ENCODE assay signal across 1 cellular context in the genomic region with DNA sequence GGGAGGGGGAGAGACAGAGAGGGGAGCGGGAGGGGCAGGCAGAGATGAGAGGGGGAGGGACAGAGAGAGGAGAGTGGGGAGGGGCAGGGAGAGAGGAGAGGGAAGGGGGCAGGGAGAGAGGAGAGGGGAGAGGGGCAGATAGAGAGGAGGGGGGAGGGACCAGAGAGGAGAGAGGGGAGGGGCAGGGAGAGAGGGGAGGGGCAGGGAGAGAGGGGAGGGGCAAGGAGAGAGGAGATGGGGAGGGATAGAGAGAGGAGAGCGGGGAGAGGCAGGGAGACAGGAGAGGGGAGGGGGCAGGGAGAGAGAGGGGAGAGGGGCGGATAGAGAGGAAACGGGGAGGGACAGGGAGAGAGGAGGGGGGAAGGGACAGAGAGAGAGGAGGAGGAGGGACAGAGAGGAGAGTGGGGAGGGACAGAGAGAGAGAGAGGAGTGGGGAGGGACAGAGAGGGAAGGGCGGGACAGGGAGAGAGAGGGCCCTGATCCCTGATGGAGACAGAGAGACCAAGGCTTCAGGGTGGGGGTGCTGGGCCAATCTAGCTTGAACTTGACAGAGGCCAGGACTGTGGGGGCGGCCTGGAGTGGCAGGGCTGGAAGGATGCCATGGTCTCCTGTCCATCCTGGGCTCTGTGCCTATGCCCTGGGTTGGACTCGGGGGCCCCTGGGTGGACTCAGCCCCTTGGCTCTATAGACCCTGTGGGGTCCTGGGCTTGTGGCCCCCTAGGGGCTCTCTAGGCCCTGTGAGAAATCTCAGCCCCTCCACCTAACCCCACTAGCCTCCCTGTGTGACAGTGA.
TF ChIP-seq lines count a peak whose summit lies in the region.

No MANE protein-coding gene starts in this region.

TF ChIP-seq in HEK293, 187 proteins besides CTCF, POLR2A, EP300 and RAD21 (continued from another document):
- TF ChIP-seq, protein P1, sequence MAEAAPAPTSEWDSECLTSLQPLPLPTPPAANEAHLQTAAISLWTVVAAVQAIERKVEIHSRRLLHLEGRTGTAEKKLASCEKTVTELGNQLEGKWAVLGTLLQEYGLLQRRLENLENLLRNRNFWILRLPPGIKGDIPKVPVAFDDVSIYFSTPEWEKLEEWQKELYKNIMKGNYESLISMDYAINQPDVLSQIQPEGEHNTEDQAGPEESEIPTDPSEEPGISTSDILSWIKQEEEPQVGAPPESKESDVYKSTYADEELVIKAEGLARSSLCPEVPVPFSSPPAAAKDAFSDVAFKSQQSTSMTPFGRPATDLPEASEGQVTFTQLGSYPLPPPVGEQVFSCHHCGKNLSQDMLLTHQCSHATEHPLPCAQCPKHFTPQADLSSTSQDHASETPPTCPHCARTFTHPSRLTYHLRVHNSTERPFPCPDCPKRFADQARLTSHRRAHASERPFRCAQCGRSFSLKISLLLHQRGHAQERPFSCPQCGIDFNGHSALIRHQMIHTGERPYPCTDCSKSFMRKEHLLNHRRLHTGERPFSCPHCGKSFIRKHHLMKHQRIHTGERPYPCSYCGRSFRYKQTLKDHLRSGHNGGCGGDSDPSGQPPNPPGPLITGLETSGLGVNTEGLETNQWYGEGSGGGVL (tag by site-specific recombination; IDR thresholded peaks at IDR 0.05) = peak; percentile 82
- TF ChIP-seq ZEB2 (tag by site-specific recombination; IDR thresholded peaks at IDR 0.05) (no peak), ZNF785 (tag by site-specific recombination; IDR thresholded peaks at IDR 0.05) (no peak), GLIS2 (tag by site-specific recombination; IDR thresholded peaks at IDR 0.05) (peak; percentile 58; the same call in 1 of the 2 replicates), ZSCAN23 (tag by site-specific recombination; IDR thresholded peaks at IDR 0.05) (0 out of 2 replicates have a peak, but pooled peaks have one; percentile 47), ZNF837 (tag by site-specific recombination; IDR thresholded peaks at IDR 0.05) (no peak), ZNF146 (tag by site-specific recombination; IDR thresholded peaks at IDR 0.05) (no peak), ZNF624 (tag by site-specific recombination; IDR thresholded peaks at IDR 0.05) (no peak), ZNF184 (tag by site-specific recombination; IDR thresholded peaks at IDR 0.05) (no peak), SP7 (tag by site-specific recombination; IDR thresholded peaks at IDR 0.05) (0 out of 2 replicates have a peak, but pooled peaks have one; percentile 30), ZNF660 (tag by site-specific recombination; IDR thresholded peaks at IDR 0.05) (no peak), ZNF366 (tag by site-specific recombination; conservative IDR thresholded peaks at IDR 0.05) (peak; percentile 54; the same call in 1 of the 2 replicates), ZNF391 (tag by site-specific recombination; IDR thresholded peaks at IDR 0.05; ENCODE audit: borderline replicate concordance, low read depth) (no peak), ZSCAN30 (tag by site-specific recombination; IDR thresholded peaks at IDR 0.05) (no peak), ZFP69B (tag by site-specific recombination; IDR thresholded peaks at IDR 0.05) (no peak), ZNF501 (tag by site-specific recombination; IDR thresholded peaks at IDR 0.05) (no peak), ZNF843 (tag by site-specific recombination; IDR thresholded peaks at IDR 0.05) (no peak), ZNF701 (tag by site-specific recombination; IDR thresholded peaks at IDR 0.05) (no peak), ZNF555 (tag by site-specific recombination; conservative IDR thresholded peaks at IDR 0.05) (no peak), EGR2 (tag by site-specific recombination; IDR thresholded peaks at IDR 0.05; ENCODE audit: low read depth) (0 out of 2 replicates have a peak, but pooled peaks have one; percentile 13), SALL2 (tag by site-specific recombination; IDR thresholded peaks at IDR 0.05; ENCODE audit: borderline replicate concordance) (no peak), ZBTB48 (tag by site-specific recombination; IDR thresholded peaks at IDR 0.05) (peak; percentile 61; the same call in 1 of the 2 replicates), ZNF221 (tag by site-specific recombination; IDR thresholded peaks at IDR 0.05; ENCODE audit: borderline replicate concordance) (no peak)
- TF ChIP-seq, protein P2, sequence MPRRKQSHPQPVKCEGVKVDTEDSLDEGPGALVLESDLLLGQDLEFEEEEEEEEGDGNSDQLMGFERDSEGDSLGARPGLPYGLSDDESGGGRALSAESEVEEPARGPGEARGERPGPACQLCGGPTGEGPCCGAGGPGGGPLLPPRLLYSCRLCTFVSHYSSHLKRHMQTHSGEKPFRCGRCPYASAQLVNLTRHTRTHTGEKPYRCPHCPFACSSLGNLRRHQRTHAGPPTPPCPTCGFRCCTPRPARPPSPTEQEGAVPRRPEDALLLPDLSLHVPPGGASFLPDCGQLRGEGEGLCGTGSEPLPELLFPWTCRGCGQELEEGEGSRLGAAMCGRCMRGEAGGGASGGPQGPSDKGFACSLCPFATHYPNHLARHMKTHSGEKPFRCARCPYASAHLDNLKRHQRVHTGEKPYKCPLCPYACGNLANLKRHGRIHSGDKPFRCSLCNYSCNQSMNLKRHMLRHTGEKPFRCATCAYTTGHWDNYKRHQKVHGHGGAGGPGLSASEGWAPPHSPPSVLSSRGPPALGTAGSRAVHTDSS (tag by site-specific recombination; IDR thresholded peaks at IDR 0.05) = no peak
- TF ChIP-seq, protein P3, sequence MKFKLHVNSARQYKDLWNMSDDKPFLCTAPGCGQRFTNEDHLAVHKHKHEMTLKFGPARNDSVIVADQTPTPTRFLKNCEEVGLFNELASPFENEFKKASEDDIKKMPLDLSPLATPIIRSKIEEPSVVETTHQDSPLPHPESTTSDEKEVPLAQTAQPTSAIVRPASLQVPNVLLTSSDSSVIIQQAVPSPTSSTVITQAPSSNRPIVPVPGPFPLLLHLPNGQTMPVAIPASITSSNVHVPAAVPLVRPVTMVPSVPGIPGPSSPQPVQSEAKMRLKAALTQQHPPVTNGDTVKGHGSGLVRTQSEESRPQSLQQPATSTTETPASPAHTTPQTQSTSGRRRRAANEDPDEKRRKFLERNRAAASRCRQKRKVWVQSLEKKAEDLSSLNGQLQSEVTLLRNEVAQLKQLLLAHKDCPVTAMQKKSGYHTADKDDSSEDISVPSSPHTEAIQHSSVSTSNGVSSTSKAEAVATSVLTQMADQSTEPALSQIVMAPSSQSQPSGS (tag by site-specific recombination; IDR thresholded peaks at IDR 0.05; ENCODE audit: low read depth) = no peak
- TF ChIP-seq, protein P4, sequence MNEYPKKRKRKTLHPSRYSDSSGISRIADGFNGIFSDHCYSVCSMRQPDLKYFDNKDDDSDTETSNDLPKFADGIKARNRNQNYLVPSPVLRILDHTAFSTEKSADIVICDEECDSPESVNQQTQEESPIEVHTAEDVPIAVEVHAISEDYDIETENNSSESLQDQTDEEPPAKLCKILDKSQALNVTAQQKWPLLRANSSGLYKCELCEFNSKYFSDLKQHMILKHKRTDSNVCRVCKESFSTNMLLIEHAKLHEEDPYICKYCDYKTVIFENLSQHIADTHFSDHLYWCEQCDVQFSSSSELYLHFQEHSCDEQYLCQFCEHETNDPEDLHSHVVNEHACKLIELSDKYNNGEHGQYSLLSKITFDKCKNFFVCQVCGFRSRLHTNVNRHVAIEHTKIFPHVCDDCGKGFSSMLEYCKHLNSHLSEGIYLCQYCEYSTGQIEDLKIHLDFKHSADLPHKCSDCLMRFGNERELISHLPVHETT (tag by site-specific recombination; IDR thresholded peaks at IDR 0.05) = no peak
- TF ChIP-seq, protein P5, sequence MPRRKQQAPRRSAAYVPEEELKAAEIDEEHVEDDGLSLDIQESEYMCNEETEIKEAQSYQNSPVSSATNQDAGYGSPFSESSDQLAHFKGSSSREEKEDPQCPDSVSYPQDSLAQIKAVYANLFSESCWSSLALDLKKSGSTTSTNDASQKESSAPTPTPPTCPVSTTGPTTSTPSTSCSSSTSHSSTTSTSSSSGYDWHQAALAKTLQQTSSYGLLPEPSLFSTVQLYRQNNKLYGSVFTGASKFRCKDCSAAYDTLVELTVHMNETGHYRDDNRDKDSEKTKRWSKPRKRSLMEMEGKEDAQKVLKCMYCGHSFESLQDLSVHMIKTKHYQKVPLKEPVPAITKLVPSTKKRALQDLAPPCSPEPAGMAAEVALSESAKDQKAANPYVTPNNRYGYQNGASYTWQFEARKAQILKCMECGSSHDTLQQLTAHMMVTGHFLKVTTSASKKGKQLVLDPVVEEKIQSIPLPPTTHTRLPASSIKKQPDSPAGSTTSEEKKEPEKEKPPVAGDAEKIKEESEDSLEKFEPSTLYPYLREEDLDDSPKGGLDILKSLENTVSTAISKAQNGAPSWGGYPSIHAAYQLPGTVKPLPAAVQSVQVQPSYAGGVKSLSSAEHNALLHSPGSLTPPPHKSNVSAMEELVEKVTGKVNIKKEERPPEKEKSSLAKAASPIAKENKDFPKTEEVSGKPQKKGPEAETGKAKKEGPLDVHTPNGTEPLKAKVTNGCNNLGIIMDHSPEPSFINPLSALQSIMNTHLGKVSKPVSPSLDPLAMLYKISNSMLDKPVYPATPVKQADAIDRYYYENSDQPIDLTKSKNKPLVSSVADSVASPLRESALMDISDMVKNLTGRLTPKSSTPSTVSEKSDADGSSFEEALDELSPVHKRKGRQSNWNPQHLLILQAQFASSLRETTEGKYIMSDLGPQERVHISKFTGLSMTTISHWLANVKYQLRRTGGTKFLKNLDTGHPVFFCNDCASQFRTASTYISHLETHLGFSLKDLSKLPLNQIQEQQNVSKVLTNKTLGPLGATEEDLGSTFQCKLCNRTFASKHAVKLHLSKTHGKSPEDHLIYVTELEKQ (tag by site-specific recombination; IDR thresholded peaks at IDR 0.05; ENCODE audit: borderline replicate concordance) = no peak
- TF ChIP-seq, protein P6, sequence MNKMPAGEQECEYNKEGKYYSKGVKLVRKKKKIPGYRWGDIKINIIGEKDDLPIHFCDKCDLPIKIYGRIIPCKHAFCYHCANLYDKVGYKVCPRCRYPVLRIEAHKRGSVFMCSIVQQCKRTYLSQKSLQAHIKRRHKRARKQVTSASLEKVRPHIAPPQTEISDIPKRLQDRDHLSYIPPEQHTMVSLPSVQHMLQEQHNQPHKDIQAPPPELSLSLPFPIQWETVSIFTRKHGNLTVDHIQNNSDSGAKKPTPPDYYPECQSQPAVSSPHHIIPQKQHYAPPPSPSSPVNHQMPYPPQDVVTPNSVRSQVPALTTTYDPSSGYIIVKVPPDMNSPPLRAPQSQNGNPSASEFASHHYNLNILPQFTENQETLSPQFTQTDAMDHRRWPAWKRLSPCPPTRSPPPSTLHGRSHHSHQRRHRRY (tag by site-specific recombination; IDR thresholded peaks at IDR 0.05) = no peak
- TF ChIP-seq, protein P7, sequence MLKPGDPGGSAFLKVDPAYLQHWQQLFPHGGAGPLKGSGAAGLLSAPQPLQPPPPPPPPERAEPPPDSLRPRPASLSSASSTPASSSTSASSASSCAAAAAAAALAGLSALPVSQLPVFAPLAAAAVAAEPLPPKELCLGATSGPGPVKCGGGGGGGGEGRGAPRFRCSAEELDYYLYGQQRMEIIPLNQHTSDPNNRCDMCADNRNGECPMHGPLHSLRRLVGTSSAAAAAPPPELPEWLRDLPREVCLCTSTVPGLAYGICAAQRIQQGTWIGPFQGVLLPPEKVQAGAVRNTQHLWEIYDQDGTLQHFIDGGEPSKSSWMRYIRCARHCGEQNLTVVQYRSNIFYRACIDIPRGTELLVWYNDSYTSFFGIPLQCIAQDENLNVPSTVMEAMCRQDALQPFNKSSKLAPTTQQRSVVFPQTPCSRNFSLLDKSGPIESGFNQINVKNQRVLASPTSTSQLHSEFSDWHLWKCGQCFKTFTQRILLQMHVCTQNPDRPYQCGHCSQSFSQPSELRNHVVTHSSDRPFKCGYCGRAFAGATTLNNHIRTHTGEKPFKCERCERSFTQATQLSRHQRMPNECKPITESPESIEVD (tag by site-specific recombination; IDR thresholded peaks at IDR 0.05) = no peak
- TF ChIP-seq, protein P8, sequence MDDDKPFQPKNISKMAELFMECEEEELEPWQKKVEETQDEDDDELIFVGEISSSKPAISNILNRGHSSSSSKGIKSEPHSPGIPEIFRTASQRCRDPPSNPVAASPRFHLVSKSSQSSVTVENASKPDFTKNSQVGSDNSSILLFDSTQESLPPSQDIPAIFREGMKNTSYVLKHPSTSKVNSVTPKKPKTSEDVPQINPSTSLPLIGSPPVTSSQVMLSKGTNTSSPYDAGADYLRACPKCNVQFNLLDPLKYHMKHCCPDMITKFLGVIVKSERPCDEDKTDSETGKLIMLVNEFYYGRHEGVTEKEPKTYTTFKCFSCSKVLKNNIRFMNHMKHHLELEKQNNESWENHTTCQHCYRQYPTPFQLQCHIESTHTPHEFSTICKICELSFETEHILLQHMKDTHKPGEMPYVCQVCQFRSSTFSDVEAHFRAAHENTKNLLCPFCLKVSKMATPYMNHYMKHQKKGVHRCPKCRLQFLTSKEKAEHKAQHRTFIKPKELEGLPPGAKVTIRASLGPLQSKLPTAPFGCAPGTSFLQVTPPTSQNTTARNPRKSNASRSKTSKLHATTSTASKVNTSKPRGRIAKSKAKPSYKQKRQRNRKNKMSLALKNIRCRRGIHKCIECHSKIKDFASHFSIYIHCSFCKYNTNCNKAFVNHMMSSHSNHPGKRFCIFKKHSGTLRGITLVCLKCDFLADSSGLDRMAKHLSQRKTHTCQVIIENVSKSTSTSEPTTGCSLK (tag by site-specific recombination; IDR thresholded peaks at IDR 0.05) = no peak
- TF ChIP-seq, protein P9, sequence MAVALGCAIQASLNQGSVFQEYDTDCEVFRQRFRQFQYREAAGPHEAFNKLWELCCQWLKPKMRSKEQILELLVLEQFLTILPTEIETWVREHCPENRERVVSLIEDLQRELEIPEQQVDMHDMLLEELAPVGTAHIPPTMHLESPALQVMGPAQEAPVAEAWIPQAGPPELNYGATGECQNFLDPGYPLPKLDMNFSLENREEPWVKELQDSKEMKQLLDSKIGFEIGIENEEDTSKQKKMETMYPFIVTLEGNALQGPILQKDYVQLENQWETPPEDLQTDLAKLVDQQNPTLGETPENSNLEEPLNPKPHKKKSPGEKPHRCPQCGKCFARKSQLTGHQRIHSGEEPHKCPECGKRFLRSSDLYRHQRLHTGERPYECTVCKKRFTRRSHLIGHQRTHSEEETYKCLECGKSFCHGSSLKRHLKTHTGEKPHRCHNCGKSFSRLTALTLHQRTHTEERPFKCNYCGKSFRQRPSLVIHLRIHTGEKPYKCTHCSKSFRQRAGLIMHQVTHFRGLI (tag by site-specific recombination; IDR thresholded peaks at IDR 0.05) = no peak
TF ChIP-seq in HEK293: peak in this region for 22.
